Comparison of ENCODE assay signal across 24 cellular contexts in the genomic region with DNA sequence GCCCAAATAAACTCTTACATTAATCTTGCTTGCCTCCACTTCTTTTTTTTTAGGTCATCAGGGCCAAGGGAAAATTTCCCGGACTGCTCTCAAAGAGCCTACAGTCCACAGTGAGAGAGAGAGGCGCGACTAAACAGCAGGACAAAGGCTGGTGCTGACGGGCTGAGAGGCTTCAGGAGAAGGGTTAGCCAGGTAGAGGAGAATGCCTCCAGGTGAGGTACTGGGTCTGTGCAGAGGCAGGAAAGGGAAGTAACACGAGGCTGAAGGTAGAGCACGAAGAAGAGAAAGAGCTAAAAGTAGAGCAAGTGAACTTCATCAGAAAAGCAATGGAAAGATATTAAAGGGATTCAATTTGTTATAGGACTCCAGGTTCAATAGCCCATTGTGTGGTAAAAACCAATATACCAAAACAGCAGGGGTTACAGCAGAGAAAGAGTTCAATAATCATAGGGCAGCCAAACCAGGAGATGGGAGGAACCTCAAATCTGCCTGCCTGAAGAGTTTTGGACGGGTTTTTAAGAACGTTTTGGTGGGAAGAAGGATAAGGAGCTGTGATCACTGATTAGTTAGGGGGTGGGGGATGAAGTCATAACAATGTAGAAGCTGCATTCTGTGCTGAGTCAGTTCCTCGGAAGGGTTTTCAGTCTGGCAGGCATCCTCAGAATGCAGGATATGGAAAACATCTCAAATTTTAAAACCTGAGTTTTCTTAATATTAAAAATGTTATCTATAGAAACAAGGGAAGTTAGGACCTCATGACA.
DNase-seq lines count a peak whose midpoint lies in the region; ATAC-seq and TF ChIP-seq lines count a peak whose summit lies in the region.
"Had no signal": no experiment of that assay in that cellular context is flagged by ENCODE, and none has a peak within 500 bp of the region (broad histone marks: within the 10 kb centered on the region; RNA-seq: fewer than 3 reads in every experiment).

No MANE protein-coding gene starts in this region.

- ATAC-seq in HG02973 (IDR thresholded peaks at IDR 0.05; ENCODE audit: unreplicated experiment) = no peak
- ATAC-seq in natural killer cell treated with Interleukin-12 subunit alpha and Interleukin-12 subunit beta and Interleukin-15 and Interleukin-18, amount 100 ng/mL, for 72 hours = no peak
- ATAC-seq: activated CD8-positive, alpha-beta memory T cell treated with anti-CD3 and anti-CD28 coated beads, Interleukin-2, amount 10 ng/mL, durations not matched to agents 7 days and 5 days; activated T-helper 17 cell treated with anti-CD3 and anti-CD28 coated beads, Interleukin-2, amount 50 U/mL, for 72 hours; GM12878 had no signal

- H4K20me1 ChIP-seq in neural progenitor cell (ENCODE audit: low read depth) = no peaks in the 10 kb centered on the region
- no peaks in the 10 kb centered on the region for H4K20me1 ChIP-seq in SK-N-SH (ENCODE audit: insufficient read depth)
- H4K20me1 ChIP-seq: BLaER1 treated with 17β-estradiol and CSF1 and Interleukin-3, amounts not matched to agents 10 nM and 100 nM had no signal

- H3K27me3 Mint-ChIP-seq in endodermal cell (ENCODE audit: insufficient read depth) (no peaks in the 10 kb centered on the region), neural progenitor cell (ENCODE audit: insufficient read depth, low read depth) (peaks cover 6% of the 10 kb centered on the region)
- peaks cover 0 to 15% of the 10 kb centered on the region in 2 donors for H3K27me3 Mint-ChIP-seq in natural killer cell treated with Interleukin-12 subunit alpha and Interleukin-12 subunit beta and Interleukin-15 and Interleukin-18, amount 100 ng/mL, for 72 hours
- peaks cover 3% of the 10 kb centered on the region for H3K27me3 Mint-ChIP-seq in activated T-helper 2 cell treated with anti-CD3 and anti-CD28 coated beads, Interferon-gamma antibody, Interleukin-2, Interleukin-4, amounts not matched to agents 10 μg/mL and 5 μg/mL and 100 μg/mL, durations not matched to agents 14 hours and 24 hours and 36 hours (ENCODE audit: low read depth)
- H3K27me3 Mint-ChIP-seq: activated CD8-positive, alpha-beta memory T cell treated with anti-CD3 and anti-CD28 coated beads, Interleukin-2, amount 10 ng/mL, durations not matched to agents 7 days and 5 days had no signal

- no peak overlapping the region for H3K9ac ChIP-seq in endodermal cell (ENCODE audit: extremely low read depth, low read length, poor library complexity, severe bottlenecking)
- no peak overlapping the region for H3K9ac ChIP-seq in neural progenitor cell
- no peak overlapping the region for H3K9ac ChIP-seq in SK-N-SH
- H3K9ac ChIP-seq: BLaER1 treated with 17β-estradiol and CSF1 and Interleukin-3, amounts not matched to agents 10 nM and 100 nM had no signal

- DNase-seq in ELR (ENCODE audit: low read depth) = peak; percentile 26
- DNase-seq in RPMI7951 (ENCODE audit: low read depth) = peak; percentile 31
- no peak for DNase-seq in endodermal cell
- DNase-seq in neural progenitor cell (ENCODE audit: low spot score) = peak; percentile 33
- no peak for DNase-seq in SK-N-SH
- no peak for DNase-seq in natural killer cell treated with Interleukin-12 subunit alpha and Interleukin-12 subunit beta and Interleukin-15 and Interleukin-18, amount 100 ng/mL, for 72 hours (ENCODE audit: low spot score)
- no peak for DNase-seq in activated T-helper 2 cell treated with anti-CD3 and anti-CD28 coated beads, Interferon-gamma antibody, Interleukin-2, Interleukin-4, amounts not matched to agents 10 μg/mL and 5 μg/mL and 100 μg/mL, durations not matched to agents 14 hours and 24 hours and 36 hours (ENCODE audit: low spot score)
- DNase-seq: activated CD8-positive, alpha-beta memory T cell treated with anti-CD3 and anti-CD28 coated beads, Interleukin-2, amount 10 ng/mL, durations not matched to agents 7 days and 5 days; DMS 273 treated with DMSO at 0.1 percent for 48 hours; glutamatergic neuron; KBM-7; NCI-H1930; NCI-H446 treated with DMSO at 0.1 percent for 48 hours; Peyer's patch; posterior cingulate gyrus; T1000; testis had no signal

- H3K4me2 ChIP-seq in neural progenitor cell (peak overlapping the region; percentile 37), SK-N-SH (no peak overlapping the region)
- H3K4me2 ChIP-seq: BLaER1 treated with 17β-estradiol and CSF1 and Interleukin-3, amounts not matched to agents 10 nM and 100 nM had no signal

- H3K4me3 ChIP-seq in endodermal cell (ENCODE audit: low read length) (peak overlapping the region; percentile 71), neural progenitor cell (no peak overlapping the region), SK-N-SH (ENCODE audit: low read depth in 2 of 2, low read length in 1 of 2) (no peak overlapping the region)
- H3K4me3 ChIP-seq: BLaER1 treated with 17β-estradiol and CSF1 and Interleukin-3, amounts not matched to agents 10 nM and 100 nM; GM12878; Peyer's patch; SK-N-MC; testis had no signal

- H3K9me3 ChIP-seq in endodermal cell (ENCODE audit: control insufficient read depth, low read length) (peaks cover 45% of the 10 kb centered on the region), neural progenitor cell (ENCODE audit: low read depth) (peaks cover 3% of the 10 kb centered on the region), SK-N-SH (0 out of 2 replicates have a peak, but pooled peaks cover 4% of the 10 kb centered on the region)
- H3K9me3 ChIP-seq: testis had no signal

- peaks cover 55% of the 10 kb centered on the region for H3F3A ChIP-seq in neural progenitor cell (ENCODE audit: low read depth)
- no peaks in the 10 kb centered on the region for H3F3A ChIP-seq in SK-N-SH (replicated peaks; ENCODE audit: insufficient read depth)

- intact Hi-C loops in activated T-helper 2 cell treated with anti-CD3 and anti-CD28 coated beads, Interferon-gamma antibody, Interleukin-2, Interleukin-4, amounts not matched to agents 10 μg/mL and 5 μg/mL and 100 μg/mL, durations not matched to agents 14 hours and 24 hours and 36 hours (cut with micrococcal nuclease) = no loop called here

- H3K4me1 Mint-ChIP-seq in endodermal cell (peaks cover 34% of the 10 kb centered on the region), neural progenitor cell (peaks cover 63% of the 10 kb centered on the region)
- no peaks in the 10 kb centered on the region for H3K4me1 Mint-ChIP-seq in natural killer cell treated with Interleukin-12 subunit alpha and Interleukin-12 subunit beta and Interleukin-15 and Interleukin-18, amount 100 ng/mL, for 72 hours (ENCODE audit: low read depth in 2 of 2)
- H3K4me1 Mint-ChIP-seq in activated T-helper 2 cell treated with anti-CD3 and anti-CD28 coated beads, Interferon-gamma antibody, Interleukin-2, Interleukin-4, amounts not matched to agents 10 μg/mL and 5 μg/mL and 100 μg/mL, durations not matched to agents 14 hours and 24 hours and 36 hours (ENCODE audit: low read depth) = no peaks in the 10 kb centered on the region
- H3K4me1 Mint-ChIP-seq: activated CD8-positive, alpha-beta memory T cell treated with anti-CD3 and anti-CD28 coated beads, Interleukin-2, amount 10 ng/mL, durations not matched to agents 7 days and 5 days; activated T-helper 17 cell treated with anti-CD3 and anti-CD28 coated beads, Interleukin-2, amount 50 U/mL, for 72 hours; central memory CD8-positive, alpha-beta T cell had no signal

- H3K79me2 ChIP-seq in neural progenitor cell (ENCODE audit: low read depth) (no peaks in the 10 kb centered on the region), SK-N-SH (ENCODE audit: insufficient read depth) (no peaks in the 10 kb centered on the region)

- H3K27me3 ChIP-seq in endodermal cell (ENCODE audit: control insufficient read depth, insufficient read depth, low read length, poor library complexity, severe bottlenecking) (no peaks in the 10 kb centered on the region), neural progenitor cell (no peaks in the 10 kb centered on the region), SK-N-SH (ENCODE audit: insufficient read depth) (no peaks in the 10 kb centered on the region)
- H3K27me3 ChIP-seq: BLaER1 treated with 17β-estradiol and CSF1 and Interleukin-3, amounts not matched to agents 10 nM and 100 nM; Peyer's patch; testis had no signal

- no peak for TF ChIP-seq EP300 in SK-N-SH (IDR thresholded peaks at IDR 0.05; ENCODE audit: borderline replicate concordance in 1 of 2, low read depth in 1 of 2, low read length in 1 of 2)

- H3K4me3 Mint-ChIP-seq in endodermal cell (no peak overlapping the region), neural progenitor cell (peak overlapping the region; percentile 11)
- no peak overlapping the region for H3K4me3 Mint-ChIP-seq in natural killer cell treated with Interleukin-12 subunit alpha and Interleukin-12 subunit beta and Interleukin-15 and Interleukin-18, amount 100 ng/mL, for 72 hours
- H3K4me3 Mint-ChIP-seq in activated T-helper 2 cell treated with anti-CD3 and anti-CD28 coated beads, Interferon-gamma antibody, Interleukin-2, Interleukin-4, amounts not matched to agents 10 μg/mL and 5 μg/mL and 100 μg/mL, durations not matched to agents 14 hours and 24 hours and 36 hours (ENCODE audit: low read depth) = no peak overlapping the region
- H3K4me3 Mint-ChIP-seq: activated CD8-positive, alpha-beta memory T cell treated with anti-CD3 and anti-CD28 coated beads, Interleukin-2, amount 10 ng/mL, durations not matched to agents 7 days and 5 days; activated T-helper 17 cell treated with anti-CD3 and anti-CD28 coated beads, Interleukin-2, amount 50 U/mL, for 72 hours; central memory CD8-positive, alpha-beta T cell had no signal

- H3K9me3 Mint-ChIP-seq in endodermal cell (peaks cover 24% of the 10 kb centered on the region), neural progenitor cell (peaks cover 16% of the 10 kb centered on the region)
- peaks cover 7% of the 10 kb centered on the region for H3K9me3 Mint-ChIP-seq in natural killer cell treated with Interleukin-12 subunit alpha and Interleukin-12 subunit beta and Interleukin-15 and Interleukin-18, amount 100 ng/mL, for 72 hours
- H3K9me3 Mint-ChIP-seq in activated T-helper 2 cell treated with anti-CD3 and anti-CD28 coated beads, Interferon-gamma antibody, Interleukin-2, Interleukin-4, amounts not matched to agents 10 μg/mL and 5 μg/mL and 100 μg/mL, durations not matched to agents 14 hours and 24 hours and 36 hours = peaks cover 10% of the 10 kb centered on the region

- TF ChIP-seq RAD21 in SK-N-SH (IDR thresholded peaks at IDR 0.05; ENCODE audit: low read length) = no peak

- H3K4me1 ChIP-seq in endodermal cell (ENCODE audit: control insufficient read depth, insufficient read depth, low read length) (peaks cover 15% of the 10 kb centered on the region), neural progenitor cell (peaks cover 62% of the 10 kb centered on the region), SK-N-SH (ENCODE audit: control insufficient read depth in 1 of 2, insufficient read depth in 2 of 2, low read depth in 1 of 2, low read length in 1 of 2) (peaks cover 0 to 3% of the 10 kb centered on the region in 2 experiments; a peak in 2 of 4 replicates)
- H3K4me1 ChIP-seq: Peyer's patch, testis had no signal

- POLR2A ChIA-PET in SK-N-SH (lab: Yijun Ruan, JAX) = no interaction called here

- no peaks in the 10 kb centered on the region for H3K9me2 ChIP-seq in SK-N-SH

- no peaks in the 10 kb centered on the region for H3K36me3 ChIP-seq in endodermal cell (ENCODE audit: control insufficient read depth, insufficient read depth, low read length)
- no peaks in the 10 kb centered on the region for H3K36me3 ChIP-seq in neural progenitor cell
- H3K36me3 ChIP-seq in SK-N-SH (replicated peaks in 1 of 2; ENCODE audit: control insufficient read depth in 1 of 2, insufficient read depth in 2 of 2, low read length in 1 of 2) = no peaks in the 10 kb centered on the region
- H3K36me3 ChIP-seq: BLaER1 treated with 17β-estradiol and CSF1 and Interleukin-3, amounts not matched to agents 10 nM and 100 nM; Peyer's patch had no signal

- H3K36me3 Mint-ChIP-seq in endodermal cell (ENCODE audit: low read depth) = peaks cover 6% of the 10 kb centered on the region
- peaks cover 3% of the 10 kb centered on the region for H3K36me3 Mint-ChIP-seq in neural progenitor cell
- H3K36me3 Mint-ChIP-seq in natural killer cell treated with Interleukin-12 subunit alpha and Interleukin-12 subunit beta and Interleukin-15 and Interleukin-18, amount 100 ng/mL, for 72 hours = no peaks in the 10 kb centered on the region
- no peaks in the 10 kb centered on the region for H3K36me3 Mint-ChIP-seq in activated T-helper 2 cell treated with anti-CD3 and anti-CD28 coated beads, Interferon-gamma antibody, Interleukin-2, Interleukin-4, amounts not matched to agents 10 μg/mL and 5 μg/mL and 100 μg/mL, durations not matched to agents 14 hours and 24 hours and 36 hours (ENCODE audit: low read depth)
- H3K36me3 Mint-ChIP-seq: activated CD8-positive, alpha-beta memory T cell treated with anti-CD3 and anti-CD28 coated beads, Interleukin-2, amount 10 ng/mL, durations not matched to agents 7 days and 5 days had no signal

- TF ChIP-seq CTCF in endodermal cell (conservative IDR thresholded peaks at IDR 0.05) (no peak), neural progenitor cell (IDR thresholded peaks at IDR 0.05) (no peak), SK-N-SH (IDR thresholded peaks at IDR 0.05) (no peak)

- H2AFZ ChIP-seq in neural progenitor cell (replicated peaks) (no peak overlapping the region), SK-N-SH (ENCODE audit: low read depth) (no peak overlapping the region)

- peak overlapping the region; percentile 48 for H3K27ac ChIP-seq in endodermal cell (ENCODE audit: low read depth, low read length)
- H3K27ac ChIP-seq in neural progenitor cell = peak overlapping the region; percentile 46
- no peak overlapping the region for H3K27ac ChIP-seq in SK-N-SH (ENCODE audit: low read depth in 2 of 2, low read length in 1 of 2)
- H3K27ac ChIP-seq: BLaER1 treated with 17β-estradiol and CSF1 and Interleukin-3, amounts not matched to agents 10 nM and 100 nM; HL-60; Peyer's patch; SK-N-MC; testis had no signal

- WGBS in endodermal cell (ENCODE audit: insufficient coverage in 1 of 2, insufficient read length in 1 of 2), 2 experiments = 71 to 74% methylated on average over 5 to 9 of the region's 9 CpGs
- WGBS in SK-N-SH (ENCODE audit: low lambda C conversion rate) = 26% methylated on average over 9 of the region's 9 CpGs

- H3K27ac Mint-ChIP-seq in endodermal cell (peak overlapping the region; percentile 37), neural progenitor cell (peak overlapping the region; percentile 95)
- H3K27ac Mint-ChIP-seq in natural killer cell treated with Interleukin-12 subunit alpha and Interleukin-12 subunit beta and Interleukin-15 and Interleukin-18, amount 100 ng/mL, for 72 hours = no peak overlapping the region
- H3K27ac Mint-ChIP-seq in activated T-helper 2 cell treated with anti-CD3 and anti-CD28 coated beads, Interferon-gamma antibody, Interleukin-2, Interleukin-4, amounts not matched to agents 10 μg/mL and 5 μg/mL and 100 μg/mL, durations not matched to agents 14 hours and 24 hours and 36 hours = no peak overlapping the region
- H3K27ac Mint-ChIP-seq: activated CD8-positive, alpha-beta memory T cell treated with anti-CD3 and anti-CD28 coated beads, Interleukin-2, amount 10 ng/mL, durations not matched to agents 7 days and 5 days; activated T-helper 17 cell treated with anti-CD3 and anti-CD28 coated beads, Interleukin-2, amount 50 U/mL, for 72 hours had no signal

- CTCF ChIA-PET in SK-N-SH (lab: Yijun Ruan, JAX) = no interaction called here

Comparison
In these comparisons a context has a peak if more than half of its experiments do, and no peak if none do; other contexts are left out.
1. DNase-seq: peak in ELR (single experiment), RPMI7951 (single experiment) and neural progenitor cell (single experiment); none in endodermal cell (single experiment), SK-N-SH (single experiment), natural killer cell treated with Interleukin-12 subunit alpha and Interleukin-12 subunit beta and Interleukin-15 and Interleukin-18, amount 100 ng/mL, for 72 hours (single experiment) and activated T-helper 2 cell treated with anti-CD3 and anti-CD28 coated beads, Interferon-gamma antibody, Interleukin-2, Interleukin-4, amounts not matched to agents 10 μg/mL and 5 μg/mL and 100 μg/mL, durations not matched to agents 14 hours and 24 hours and 36 hours (single experiment).
2. H3K27ac ChIP-seq: peak in endodermal cell (single experiment) and neural progenitor cell (single experiment); none in SK-N-SH (0 of 2).
3. H3K27ac Mint-ChIP-seq: peak in endodermal cell (single experiment) and neural progenitor cell (single experiment); none in natural killer cell treated with Interleukin-12 subunit alpha and Interleukin-12 subunit beta and Interleukin-15 and Interleukin-18, amount 100 ng/mL, for 72 hours (0 of 2) and activated T-helper 2 cell treated with anti-CD3 and anti-CD28 coated beads, Interferon-gamma antibody, Interleukin-2, Interleukin-4, amounts not matched to agents 10 μg/mL and 5 μg/mL and 100 μg/mL, durations not matched to agents 14 hours and 24 hours and 36 hours (single experiment).